Comparison of ENCODE assay signal across 8 cellular contexts in genomic region chr2:118185210-118186109, GRCh38.
DNase-seq lines count a peak whose midpoint lies in the region; ATAC-seq and TF ChIP-seq lines count a peak whose summit lies in the region.

No MANE protein-coding gene starts in this region.

- peak overlapping the region; percentile 42 for H3K4me3 ChIP-seq in WERI-Rb-1 (ENCODE audit: low read depth, low read length)
- peak overlapping the region; percentile 55 to 60 for H3K4me3 ChIP-seq in cardiac fibroblast (replicated peaks in 1 of 2; ENCODE audit: low read depth in 2 of 2, low read length in 2 of 2)
- H3K4me3 ChIP-seq in skin epidermis: peak overlapping the region; percentile 38 to 66 (median 58)

- DNase-seq in DMS 273 (lab: John Stamatoyannopoulos, UW; ENCODE audit: unreplicated experiment): peak; percentile 60
- no peak for DNase-seq in DMS 273 treated with DMSO at 0.1 percent for 48 hours (lab: John Stamatoyannopoulos, UW)
- peak; percentile 90 for DNase-seq in NCI-H1105 treated with DMSO at 0.1 percent for 48 hours (lab: John Stamatoyannopoulos, UW)
- DNase-seq in WERI-Rb-1: peak; percentile 43
- DNase-seq in cardiac fibroblast (ENCODE audit: low read depth in 2 of 2): peak; percentile 33 to 46
- DNase-seq in inferior parietal cortex (ENCODE audit: extremely low spot score): peak; percentile 53

- peaks cover 93% of the 10 kb centered on the region for H3K27me3 ChIP-seq in WERI-Rb-1 (ENCODE audit: insufficient read depth, low read depth, severe bottlenecking)

- peak; percentile 83 for ATAC-seq in HG02678 (IDR thresholded peaks at IDR 0.05; ENCODE audit: unreplicated experiment)

- H3K27ac ChIP-seq in WERI-Rb-1: no peak overlapping the region
- H3K27ac ChIP-seq in skin epidermis: peak overlapping the region; percentile 42 to 90 (median 79)

- no peak for TF ChIP-seq CTCF in WERI-Rb-1 (IDR thresholded peaks at IDR 0.05; ENCODE audit: low read depth, low read length)
- TF ChIP-seq CTCF in cardiac fibroblast (IDR thresholded peaks at IDR 0.05; ENCODE audit: low read depth, low read length): no peak

- no peaks in the 10 kb centered on the region for H3K36me3 ChIP-seq in WERI-Rb-1

- H3K9me3 ChIP-seq in WERI-Rb-1 (ENCODE audit: severe bottlenecking): peaks cover 10% of the 10 kb centered on the region
